In genomic region chr12:4153343-4153892, GRCh38 we compare ENCODE assay signal across 8 cellular contexts.
DNase-seq lines count a peak whose midpoint lies in the region; ATAC-seq and TF ChIP-seq lines count a peak whose summit lies in the region.

No MANE protein-coding gene starts in this region.

- H3K4me3 ChIP-seq in CD4-positive, alpha-beta memory T cell (ENCODE audit: low read length in 2 of 2), result no peak overlapping the region
- no peak overlapping the region for H3K4me3 ChIP-seq in thyroid gland (replicated peaks in 1 of 3)

- H3K27me3 ChIP-seq in CD4-positive, alpha-beta memory T cell (ENCODE audit: insufficient read depth, low read length), result no peaks in the 10 kb centered on the region
- no peaks in the 10 kb centered on the region for H3K27me3 ChIP-seq in thyroid gland

- intact Hi-C loops in CD4-positive, alpha-beta memory T cell (cut with micrococcal nuclease), result no loop called here
- intact Hi-C loops in thyroid gland (cut with DNase I), result no loop called here

- DNase-seq in CD4-positive, alpha-beta memory T cell, result peak in 4 of 5 donors; percentile 22 to 67 (median 36)
- DNase-seq in activated T-cell treated with anti-CD3 and anti-CD28 coated beads, Interleukin-2, amount 50 U/mL, for 48 hours, result peak; percentile 83 to 84
- DNase-seq in stimulated activated CD4-positive, alpha-beta T cell treated with anti-CD3 and anti-CD28 coated beads, Interleukin-4, amount 100 ng/mL, for 1 hour, result peak; percentile 56
- DNase-seq in Ammon's horn (ENCODE audit: low spot score), result no peak
- DNase-seq in thyroid gland, result no peak
- no peak for DNase-seq in effector CD8-positive, alpha-beta T cell (lab: John Stamatoyannopoulos, UW)

- peaks cover 47% of the 10 kb centered on the region for H3K4me1 ChIP-seq in CD4-positive, alpha-beta memory T cell (ENCODE audit: insufficient read depth, low read length)
- H3K4me1 ChIP-seq in thyroid gland, result no peaks in the 10 kb centered on the region

- no peaks in the 10 kb centered on the region for H3K27me3 Mint-ChIP-seq in CD4-positive, alpha-beta memory T cell

- ATAC-seq in GM19463 (IDR thresholded peaks at IDR 0.05; ENCODE audit: unreplicated experiment), result peak; percentile 78
- peak; percentile 74 for ATAC-seq in HG03565 (IDR thresholded peaks at IDR 0.05; ENCODE audit: unreplicated experiment)

- H3K36me3 Mint-ChIP-seq in CD4-positive, alpha-beta memory T cell, result no peaks in the 10 kb centered on the region

- 88 to 89% methylated on average over 3 of the region's 3 CpGs for WGBS in thyroid gland, 2 donors

- peaks cover 0 to 2% (median 0%) of the 10 kb centered on the region in 8 donors for H3K9me3 Mint-ChIP-seq in CD4-positive, alpha-beta memory T cell

- peak overlapping the region; percentile 86 to 95 (median 93) for H3K27ac Mint-ChIP-seq in CD4-positive, alpha-beta memory T cell

- H3K27ac ChIP-seq in CD4-positive, alpha-beta memory T cell (ENCODE audit: low read depth, low read length), result peak overlapping the region; percentile 63
- H3K27ac ChIP-seq in thyroid gland, result no peak overlapping the region

- no peaks in the 10 kb centered on the region for H3K36me3 ChIP-seq in CD4-positive, alpha-beta memory T cell (ENCODE audit: insufficient read depth, low read length)
- no peaks in the 10 kb centered on the region for H3K36me3 ChIP-seq in thyroid gland

- POLR2A ChIA-PET in CD4-positive, alpha-beta memory T cell (lab: Charles Lee; ENCODE audit: partially characterized antibody), result interaction anchor here (1.4 to 4.7 kb wide), 5 partner anchors 11 to 123 kb away, joined by 3 to 28 read pairs (median 13); no protein-coding TSS in a partner anchor

- no peak for TF ChIP-seq CTCF in thyroid gland (IDR thresholded peaks at IDR 0.05)

- peak overlapping the region in 7 of 8 donors; percentile 59 to 79 (median 64) for H3K4me3 Mint-ChIP-seq in CD4-positive, alpha-beta memory T cell

- CTCF ChIA-PET in CD4-positive, alpha-beta memory T cell (lab: Charles Lee; ENCODE audit: partially characterized antibody), result interaction anchor here (0.8 to 6.1 kb wide), 4 partner anchors 10 to 125 kb away, joined by 3 to 44 read pairs (median 6); no protein-coding TSS in a partner anchor

- H3K4me1 Mint-ChIP-seq in CD4-positive, alpha-beta memory T cell, result peaks cover 35 to 69% (median 49%) of the 10 kb centered on the region in 4 donors

- no peaks in the 10 kb centered on the region for H3K9me3 ChIP-seq in CD4-positive, alpha-beta memory T cell (ENCODE audit: control insufficient read depth in 1 of 2, low read length in 2 of 2)
- no peaks in the 10 kb centered on the region for H3K9me3 ChIP-seq in thyroid gland

- TF ChIP-seq POLR2A in thyroid gland (IDR thresholded peaks at IDR 0.05), result no peak

Comparison
In these comparisons a context has a peak if more than half of its experiments do, and no peak if none do; other contexts are left out.
1. DNase-seq: peak in CD4-positive, alpha-beta memory T cell (4 of 5), activated T-cell treated with anti-CD3 and anti-CD28 coated beads, Interleukin-2, amount 50 U/mL, for 48 hours (2 of 2) and stimulated activated CD4-positive, alpha-beta T cell treated with anti-CD3 and anti-CD28 coated beads, Interleukin-4, amount 100 ng/mL, for 1 hour (single experiment); none in Ammon's horn (single experiment), thyroid gland (0 of 2) and effector CD8-positive, alpha-beta T cell (single experiment).